In the genomic region with DNA sequence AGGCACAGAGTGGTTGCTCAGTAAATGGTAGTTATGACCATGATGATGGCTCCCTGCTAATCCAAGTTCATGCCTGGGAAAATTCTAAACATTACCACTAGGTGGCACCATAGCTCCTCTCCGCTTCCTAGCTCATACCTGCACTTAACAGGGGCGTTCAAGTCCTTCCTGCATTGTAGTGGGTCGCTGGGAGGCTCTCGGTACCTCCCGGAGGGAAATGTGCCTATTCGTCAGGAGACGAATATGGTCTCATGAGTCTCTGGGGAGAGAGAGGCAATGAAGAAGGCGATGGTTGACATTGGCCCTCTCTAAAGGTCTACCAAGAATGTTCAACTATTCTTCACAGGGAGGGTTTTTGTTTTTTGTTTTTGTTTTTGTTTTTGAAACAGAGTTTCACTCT, we compare ENCODE assay signal across 9 cellular contexts. TPM values are rescaled to one million over a fixed set of nuclear protein-coding genes. Genes with fewer than 3 reads are reported as not detected.
DNase-seq lines count a peak whose midpoint lies in the region; ATAC-seq and TF ChIP-seq lines count a peak whose summit lies in the region.
"Had no signal": no experiment of that assay in that cellular context is flagged by ENCODE, and none has a peak within 500 bp of the region (broad histone marks: within the 10 kb centered on the region; RNA-seq: fewer than 3 reads in every experiment).

No MANE protein-coding gene starts in this region.

- POLR2A ChIA-PET in activated naive CD8-positive, alpha-beta T cell treated with anti-CD3 and anti-CD28 coated beads, Interleukin-2, amount 10 ng/mL, durations not matched to agents 7 days and 5 days (lab: Charles Lee), result interaction anchor here (1.0 kb wide), 1 partner anchor 10 kb away, joined by 3 read pairs; no protein-coding TSS in a partner anchor

- TF ChIP-seq CTCF in heart right ventricle (IDR thresholded peaks at IDR 0.05), result peak; percentile 77 to 93 (median 88)

- H3K27ac Mint-ChIP-seq in activated naive CD8-positive, alpha-beta T cell treated with anti-CD3 and anti-CD28 coated beads, Interleukin-2, amount 10 ng/mL, durations not matched to agents 7 days and 5 days, result no peak overlapping the region
- H3K27ac Mint-ChIP-seq: activated naive CD4-positive, alpha-beta T cell treated with anti-CD3 and anti-CD28 coated beads, Interleukin-2, amount 50 U/mL, for 24 hours had no signal

- H3K27me3 ChIP-seq in heart right ventricle, result peaks cover 0 to 19% (median 6%) of the 10 kb centered on the region in 7 donors

- H3K9me3 Mint-ChIP-seq in activated naive CD8-positive, alpha-beta T cell treated with anti-CD3 and anti-CD28 coated beads, Interleukin-2, amount 10 ng/mL, durations not matched to agents 7 days and 5 days, result no peaks in the 10 kb centered on the region
- H3K9me3 Mint-ChIP-seq: activated naive CD4-positive, alpha-beta T cell treated with anti-CD3 and anti-CD28 coated beads, Interleukin-2, amount 50 U/mL, for 24 hours had no signal

- H3K4me1 ChIP-seq in heart right ventricle, result peaks cover 0 to 4% (median 0%) of the 10 kb centered on the region in 9 donors

- H3K9me3 ChIP-seq in SK-N-MC (ENCODE audit: low read depth, low read length), result no peaks in the 10 kb centered on the region
- no peaks in the 10 kb centered on the region for H3K9me3 ChIP-seq in heart right ventricle

- peak overlapping the region; percentile 55 for H3K4me3 Mint-ChIP-seq in activated naive CD8-positive, alpha-beta T cell treated with anti-CD3 and anti-CD28 coated beads, Interleukin-2, amount 10 ng/mL, durations not matched to agents 7 days and 5 days
- H3K4me3 Mint-ChIP-seq: activated naive CD4-positive, alpha-beta T cell treated with anti-CD3 and anti-CD28 coated beads, Interleukin-2, amount 50 U/mL, for 24 hours had no signal

- no peak overlapping the region for H3K9ac ChIP-seq in SK-N-MC (ENCODE audit: insufficient read length)

- intact Hi-C loops in heart right ventricle (cut with DNase I), result loop anchor here in 1 of 10 donors (5.0 kb wide), 1 partner anchor 132 kb away; no protein-coding TSS in a partner anchor

- ATAC-seq in GM21723 (IDR thresholded peaks at IDR 0.05; ENCODE audit: unreplicated experiment) (peak; percentile 86), heart right ventricle (peak; percentile 73 to 89 (median 82)), HG03025 (IDR thresholded peaks at IDR 0.05; ENCODE audit: low FRiP score, unreplicated experiment) (no peak)
- peak; percentile 92 for ATAC-seq in activated naive CD8-positive, alpha-beta T cell treated with anti-CD3 and anti-CD28 coated beads, Interleukin-2, amount 10 ng/mL, durations not matched to agents 7 days and 5 days (ENCODE audit: low read depth)

- DNase-seq in DMS 273 treated with DMSO at 0.1 percent for 48 hours (lab: John Stamatoyannopoulos, UW) (peak; percentile 38), NCI-H1105 (lab: John Stamatoyannopoulos, UW) (peak; percentile 49), SK-N-MC (ENCODE audit: low read depth, low spot score) (peak; percentile 78), heart right ventricle (peak in 1 of 2 donors; percentile 61), pulmonary artery endothelial cell (ENCODE audit: low read depth, low spot score) (peak; percentile 29)
- DNase-seq in activated naive CD8-positive, alpha-beta T cell treated with anti-CD3 and anti-CD28 coated beads, Interleukin-2, amount 10 ng/mL, durations not matched to agents 7 days and 5 days, result no peak

- H3K36me3 Mint-ChIP-seq in activated naive CD8-positive, alpha-beta T cell treated with anti-CD3 and anti-CD28 coated beads, Interleukin-2, amount 10 ng/mL, durations not matched to agents 7 days and 5 days, result no peaks in the 10 kb centered on the region
- H3K36me3 Mint-ChIP-seq: activated naive CD4-positive, alpha-beta T cell treated with anti-CD3 and anti-CD28 coated beads, Interleukin-2, amount 50 U/mL, for 24 hours had no signal

- H3K36me3 ChIP-seq in SK-N-MC (ENCODE audit: insufficient read depth, low read length), result no peaks in the 10 kb centered on the region
- H3K36me3 ChIP-seq in heart right ventricle, result no peaks in the 10 kb centered on the region

- 0 out of 2 replicates have a peak overlapping the region, but pooled peaks have one; percentile 19 for H3K4me3 ChIP-seq in SK-N-MC
- no peak overlapping the region for H3K4me3 ChIP-seq in heart right ventricle

- H3K27ac ChIP-seq in SK-N-MC (no peak overlapping the region), heart right ventricle (no peak overlapping the region)

- peaks cover 2% of the 10 kb centered on the region for H3K4me1 Mint-ChIP-seq in activated naive CD8-positive, alpha-beta T cell treated with anti-CD3 and anti-CD28 coated beads, Interleukin-2, amount 10 ng/mL, durations not matched to agents 7 days and 5 days

- peaks cover 3% of the 10 kb centered on the region for H3K27me3 Mint-ChIP-seq in activated naive CD8-positive, alpha-beta T cell treated with anti-CD3 and anti-CD28 coated beads, Interleukin-2, amount 10 ng/mL, durations not matched to agents 7 days and 5 days
- H3K27me3 Mint-ChIP-seq: activated naive CD4-positive, alpha-beta T cell treated with anti-CD3 and anti-CD28 coated beads, Interleukin-2, amount 50 U/mL, for 24 hours had no signal

- WGBS in heart right ventricle, 2 donors, result 3 to 4% methylated on average over 8 of the region's 8 CpGs

RNA-seq across cellular contexts. Expression of gene MESP1, which starts 10.9 kb away (rescaled TPM):
- 1 to 10 TPM; 1.8 to 2.1 TPM for total RNA-seq in activated naive CD8-positive, alpha-beta T cell treated with anti-CD3 and anti-CD28 coated beads, Interleukin-2, amount 10 ng/mL, durations not matched to agents 7 days and 5 days
- 1 to 10 TPM; 1.3 to 7.6 (median 5.6) TPM for total RNA-seq in heart right ventricle
- polyA plus RNA-seq in heart right ventricle, result 1 to 10 TPM; 1.3 to 9.2 TPM
- 0.46 TPM in 2 replicates for total RNA-seq in pulmonary artery endothelial cell

RNA-seq across cellular contexts. Expression of gene MESP2, which starts 36.0 kb away (rescaled TPM):
- not detected for total RNA-seq in activated naive CD8-positive, alpha-beta T cell treated with anti-CD3 and anti-CD28 coated beads, Interleukin-2, amount 10 ng/mL, durations not matched to agents 7 days and 5 days
- total RNA-seq in heart right ventricle (under 1 TPM in 5 of 10 donors, not detected in 5; 0.21 to 0.52 (median 0.32) TPM), pulmonary artery endothelial cell (0.14 TPM in 1 of 2 replicates, not detected in the other)
- under 1 TPM; 0.04 to 0.73 TPM for polyA plus RNA-seq in heart right ventricle

RNA-seq across cellular contexts. Expression of gene WDR93, which starts 49.5 kb away (rescaled TPM):
- total RNA-seq in activated naive CD8-positive, alpha-beta T cell treated with anti-CD3 and anti-CD28 coated beads, Interleukin-2, amount 10 ng/mL, durations not matched to agents 7 days and 5 days, result not detected
- total RNA-seq in heart right ventricle (under 1 TPM in 2 of 10 donors, not detected in 8; 0.15 TPM), pulmonary artery endothelial cell (under 0.01 and 0.07 TPM in 2 replicates)
- under 1 TPM in 1 of 2 donors, not detected in 1; 0.09 TPM for polyA plus RNA-seq in heart right ventricle

RNA-seq across cellular contexts. Expression of gene PEX11A, which starts 49.6 kb away (rescaled TPM):
- 1 to 10 TPM; 3.7 to 3.8 TPM for total RNA-seq in activated naive CD8-positive, alpha-beta T cell treated with anti-CD3 and anti-CD28 coated beads, Interleukin-2, amount 10 ng/mL, durations not matched to agents 7 days and 5 days
- total RNA-seq in heart right ventricle (10 to 100 TPM in 1 of 10 donors, 1 to 10 TPM in 9; 6.0 to 14.3 (median 9.0) TPM), pulmonary artery endothelial cell (4.7 and 7.5 TPM in 2 replicates)
- 1 to 10 TPM; 7.0 to 7.3 TPM for polyA plus RNA-seq in heart right ventricle
